In the genomic region with DNA sequence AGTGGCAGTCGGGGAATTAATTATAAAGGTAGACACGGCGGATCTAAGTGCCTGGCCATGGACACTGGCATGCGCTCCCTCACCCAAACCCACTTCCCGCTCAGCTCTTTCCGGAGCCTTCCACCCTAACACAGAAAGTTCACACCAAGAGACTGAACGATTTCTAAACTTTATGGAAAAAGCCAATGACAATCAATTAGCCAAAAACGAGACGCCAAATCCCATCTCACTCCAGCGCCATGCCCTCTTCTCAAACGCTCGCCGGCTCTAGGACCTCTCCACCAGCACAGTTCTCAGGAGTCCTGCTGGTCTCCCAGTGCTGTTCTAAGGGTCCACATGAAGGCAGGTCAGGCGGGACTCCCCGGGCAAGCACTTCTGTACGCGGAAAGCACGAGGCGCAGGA, we compare ENCODE assay signal across 8 cellular contexts. TPM values are rescaled to one million over a fixed set of nuclear protein-coding genes. Genes with fewer than 3 reads are reported as not detected.
DNase-seq lines count a peak whose midpoint lies in the region; ATAC-seq, FAIRE-seq and TF ChIP-seq lines count a peak whose summit lies in the region.

No MANE protein-coding gene starts in this region.

- peak overlapping the region; percentile 99 to 100 for H3K4me3 ChIP-seq in Panc1 (ENCODE audit: low read depth in 2 of 2, low read length in 2 of 2)
- H3K4me3 ChIP-seq in pancreas, result peak overlapping the region; percentile 64 to 84 (median 70)

- H3K4me1 ChIP-seq in Panc1 (ENCODE audit: control insufficient read depth, insufficient read depth, low read length), result peaks cover 11% of the 10 kb centered on the region
- peaks cover 8 to 18% (median 10%) of the 10 kb centered on the region in 3 donors for H3K4me1 ChIP-seq in pancreas

- H3K27me3 ChIP-seq in Panc1 (ENCODE audit: control insufficient read depth, insufficient read depth, low read length) (no peaks in the 10 kb centered on the region), pancreas (no peaks in the 10 kb centered on the region)

- in situ Hi-C loops in Panc1 (cut with HindIII; ENCODE audit: low pct_unique_long_range_greater_than_20kb, low sequenced_read_pairs), result no loop called here

- H3K27ac ChIP-seq in Panc1 (ENCODE audit: low read length), result peak overlapping the region; percentile 88
- peak overlapping the region; percentile 75 to 90 (median 84) for H3K27ac ChIP-seq in pancreas

- POLR2A ChIA-PET in Panc1 (lab: Charles Lee), result interaction anchor here (0.5 kb wide), 1 partner anchor 32 kb away, joined by 3 read pairs; no protein-coding TSS in a partner anchor

- no peak for FAIRE-seq in pancreas (lab: Jason Lieb, UNC)

- ATAC-seq in Right ventricle myocardium inferior (peak; percentile 3), left ventricle myocardium superior (no peak), Panc1 (no peak), esophagus mucosa (peak; percentile 4), pancreas (peak in 2 of 4 donors; percentile 1 to 7), HG02678 (IDR thresholded peaks at IDR 0.05; ENCODE audit: unreplicated experiment) (no peak)

- intact Hi-C loops in Right ventricle myocardium inferior (cut with DNase I) (loop anchor here (1.0 kb wide), 1 partner anchor 583 kb away; the partner anchor contains the start of gene FUCA2), left ventricle myocardium superior (cut with micrococcal nuclease) (no loop called here), Panc1 (cut with micrococcal nuclease; ENCODE audit: unreplicated experiment) (no loop called here), pancreas (cut with DNase I) (no loop called here)

- 1% methylated on average over 19 of the region's 19 CpGs for WGBS in pancreas, 2 donors

- CTCF ChIA-PET in Panc1 (lab: Charles Lee), result no interaction called here

- DNase-seq in Right ventricle myocardium inferior (ENCODE audit: missing footprints) (no peak), left ventricle myocardium superior (no peak), Panc1 (ENCODE audit: low read depth, low spot score) (no peak), pancreas (peak in 1 of 6 donors; percentile 66), NCI-H2081 (lab: John Stamatoyannopoulos, UW) (no peak), midbrain (lab: John Stamatoyannopoulos, UW) (no peak)

- TF ChIP-seq CTCF in Panc1 (IDR thresholded peaks at IDR 0.05) (no peak), pancreas (IDR thresholded peaks at IDR 0.05) (no peak)

- H3K9me3 ChIP-seq in Panc1 (ENCODE audit: control insufficient read depth, insufficient read depth, low read depth, low read length), result no peaks in the 10 kb centered on the region
- no peaks in the 10 kb centered on the region for H3K9me3 ChIP-seq in pancreas

- H3K36me3 ChIP-seq in Panc1 (ENCODE audit: control insufficient read depth, insufficient read depth, low read length), result peaks cover 6% of the 10 kb centered on the region; the same call in 1 of the 2 replicates
- H3K36me3 ChIP-seq in pancreas, result no peaks in the 10 kb centered on the region

- BruUV-seq in Panc1 (replicated peaks; lab: Mats Ljungman, UMichigan), result no TSS peak

RNA-seq across cellular contexts. Expression of gene SF3B5, which starts 0.6 kb away (rescaled TPM):
- total RNA-seq in Right ventricle myocardium inferior (121 TPM), left ventricle myocardium superior (125 TPM), Panc1 (2021; ENCODE audit: unreplicated experiment) (128 TPM), esophagus mucosa (162 TPM), pancreas (10 to 100 TPM; 45.2 to 97.2 (median 68.7) TPM)
- 179 TPM for polyA plus RNA-seq in Panc1 (2012; ENCODE audit: insufficient read length)
- polyA plus RNA-seq in pancreas, result 100 to 1,000 TPM in 1 of 2 donors, 10 to 100 TPM in 1; 89.3 to 138 TPM

RNA-seq across cellular contexts. Expression of gene STX11, which starts 55.6 kb away (rescaled TPM):
- 11.1 TPM for total RNA-seq in Right ventricle myocardium inferior
- 7.8 TPM for total RNA-seq in left ventricle myocardium superior
- 3.2 TPM for total RNA-seq in Panc1 (2021; ENCODE audit: unreplicated experiment)
- 2.0 TPM for polyA plus RNA-seq in Panc1 (2012; ENCODE audit: insufficient read length)
- 5.5 TPM for total RNA-seq in esophagus mucosa
- 1 to 10 TPM in 4 of 6 donors, under 1 TPM in 2; 0.47 to 2.6 (median 1.0) TPM for total RNA-seq in pancreas
- 1 to 10 TPM; 1.1 TPM for polyA plus RNA-seq in pancreas

Comparison
In these comparisons a context has a peak if more than half of its experiments do, and no peak if none do; other contexts are left out.
1. ATAC-seq: peak in Right ventricle myocardium inferior (single experiment) and esophagus mucosa (single experiment); none in left ventricle myocardium superior (single experiment), Panc1 (single experiment) and HG02678 (single experiment).